8 cellular contexts compared by ENCODE assay signal in the genomic region with DNA sequence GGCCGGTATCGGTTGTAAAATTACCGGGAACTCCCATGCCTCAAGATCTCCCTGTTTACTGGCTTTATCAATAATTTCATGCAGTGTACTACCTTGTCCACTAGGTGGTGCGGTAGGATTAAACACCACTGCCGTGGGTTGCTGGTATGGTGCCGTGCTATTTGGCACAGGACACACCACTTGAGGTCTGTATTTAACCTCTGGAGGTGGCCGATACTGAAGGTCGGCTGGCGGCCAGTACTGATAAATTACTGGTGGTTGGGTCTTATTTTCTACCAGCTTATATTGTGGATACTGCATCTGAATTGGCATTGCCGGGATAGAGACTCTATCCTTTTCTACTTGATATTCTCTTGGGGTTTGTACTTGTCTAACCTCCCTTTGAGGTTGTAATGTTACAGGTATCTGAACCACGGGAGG. TPM values are rescaled to one million over a fixed set of nuclear protein-coding genes. Genes with fewer than 3 reads are reported as not detected.
DNase-seq lines count a peak whose midpoint lies in the region; ATAC-seq and TF ChIP-seq lines count a peak whose summit lies in the region.

No MANE protein-coding gene starts in this region.

- peaks cover 21% of the 10 kb centered on the region for H3K4me1 Mint-ChIP-seq in osteocyte (ENCODE audit: unreplicated experiment)

- peak overlapping the region; percentile 80; the same call in 1 of the 2 replicates for H3K9ac ChIP-seq in BLaER1

- H3K4me1 ChIP-seq in BLaER1 (peaks cover 49% of the 10 kb centered on the region), gastroesophageal sphincter (peaks cover 0 to 13% (median 0%) of the 10 kb centered on the region in 3 donors), transverse colon (peaks cover 0 to 13% (median 4%) of the 10 kb centered on the region in 4 donors)

- no peaks in the 10 kb centered on the region for H3K27me3 Mint-ChIP-seq in osteocyte (ENCODE audit: unreplicated experiment)

- H3K4me3 ChIP-seq in BLaER1: peak overlapping the region; percentile 16; the same call in 1 of the 2 replicates
- H3K4me3 ChIP-seq in gastroesophageal sphincter: no peak overlapping the region
- no peak overlapping the region for H3K4me3 ChIP-seq in transverse colon

- H3K9me3 Mint-ChIP-seq in osteocyte (ENCODE audit: unreplicated experiment): no peaks in the 10 kb centered on the region

- no peaks in the 10 kb centered on the region for H4K20me1 ChIP-seq in BLaER1

- ATAC-seq in GM21423 (IDR thresholded peaks at IDR 0.05; ENCODE audit: unreplicated experiment): peak; percentile 84
- peak; percentile 94 for ATAC-seq in gastroesophageal sphincter

- peak; percentile 89 to 97 (median 92) for TF ChIP-seq CTCF in gastroesophageal sphincter (IDR thresholded peaks at IDR 0.05)
- peak; percentile 87 for TF ChIP-seq CTCF in osteocyte (IDR thresholded peaks at IDR 0.05)
- TF ChIP-seq CTCF in transverse colon (IDR thresholded peaks at IDR 0.05): peak; percentile 87 to 95 (median 90)

- H3K36me3 ChIP-seq in BLaER1: no peaks in the 10 kb centered on the region
- no peaks in the 10 kb centered on the region for H3K36me3 ChIP-seq in gastroesophageal sphincter
- no peaks in the 10 kb centered on the region for H3K36me3 ChIP-seq in transverse colon

- in situ Hi-C loops in transverse colon (cut with MboI; ENCODE audit: low pct_ligation_motif_present in 1 of 4, low pct_unique_long_range_greater_than_20kb in 1 of 4, low sequenced_read_pairs in 3 of 4): loop anchor here in 3 of 4 donors (10.0 kb wide), 1 partner anchor 243 kb away; no protein-coding TSS in a partner anchor

- TF ChIP-seq POLR2A in gastroesophageal sphincter (IDR thresholded peaks at IDR 0.05) (no peak), transverse colon (IDR thresholded peaks at IDR 0.05) (no peak)

- 3 to 9% methylated on average over 5 to 11 of the region's 11 CpGs for WGBS in gastroesophageal sphincter (ENCODE audit: low coverage in 1 of 2), 2 donors
- 0 to 4% methylated on average over 1 to 11 of the region's 11 CpGs for WGBS in transverse colon (ENCODE audit: low coverage in 1 of 2), 2 donors

- intact Hi-C loops in transverse colon (cut with DNase I; ENCODE audit: low total_unique reads): loop anchor here (5.0 kb wide), 1 partner anchor 241 kb away; no protein-coding TSS in a partner anchor

- H3K27ac Mint-ChIP-seq in osteocyte (ENCODE audit: unreplicated experiment): no peak overlapping the region

- TF ChIP-seq EP300 in gastroesophageal sphincter (IDR thresholded peaks at IDR 0.05): no peak
- TF ChIP-seq EP300 in transverse colon (IDR thresholded peaks at IDR 0.05; ENCODE audit: low read depth): no peak

- peak overlapping the region; percentile 54 for H3K4me3 Mint-ChIP-seq in osteocyte (ENCODE audit: unreplicated experiment)

- H3K9me3 ChIP-seq in BLaER1 (no peaks in the 10 kb centered on the region), gastroesophageal sphincter (no peaks in the 10 kb centered on the region), transverse colon (no peaks in the 10 kb centered on the region)

- H3K36me3 Mint-ChIP-seq in osteocyte (ENCODE audit: unreplicated experiment): no peaks in the 10 kb centered on the region

- H3K4me2 ChIP-seq in BLaER1: peak overlapping the region; percentile 88

- H3K27me3 ChIP-seq in BLaER1: no peaks in the 10 kb centered on the region
- no peaks in the 10 kb centered on the region for H3K27me3 ChIP-seq in gastroesophageal sphincter
- H3K27me3 ChIP-seq in transverse colon: no peaks in the 10 kb centered on the region

- peak; percentile 91 for DNase-seq in NAMALWA (ENCODE audit: low spot score)
- DNase-seq in SHP77 treated with DMSO at 0.1 percent for 48 hours (lab: John Stamatoyannopoulos, UW): peak; percentile 97
- DNase-seq in activated effector memory CD4-positive, alpha-beta T cell treated with anti-CD3 and anti-CD28 coated beads, Interleukin-2, amount 50 U/mL, for 16 hours: peak; percentile 84
- DNase-seq in osteocyte (ENCODE audit: extremely low spot score, unreplicated experiment): peak; percentile 88
- peak; percentile 76 for DNase-seq in transverse colon

- H3K27ac ChIP-seq in BLaER1 (peak overlapping the region; percentile 87; the same call in 1 of the 2 replicates), gastroesophageal sphincter (no peak overlapping the region), transverse colon (no peak overlapping the region)

RNA-seq across cellular contexts. Expression of a gene that starts 14.3 kb away (rescaled TPM):
- total RNA-seq in gastroesophageal sphincter: not detected
- not detected in 2 replicates for total RNA-seq in osteocyte
- not detected for total RNA-seq in transverse colon

RNA-seq across cellular contexts. Expression of a gene that starts 22.1 kb away (rescaled TPM):
- total RNA-seq in gastroesophageal sphincter: 100 to 1,000 TPM in 1 of 4 donors, 10 to 100 TPM in 3; 61.1 to 106 (median 87.9) TPM
- 77.4 and 80.5 TPM in 2 replicates for total RNA-seq in osteocyte
- 10 to 100 TPM; 27.3 to 57.1 (median 43.4) TPM for total RNA-seq in transverse colon

RNA-seq across cellular contexts. Expression of a gene that starts 27.7 kb away (rescaled TPM):
- total RNA-seq in gastroesophageal sphincter (10 to 100 TPM; 23.3 to 37.9 (median 36.8) TPM), osteocyte (69.0 and 73.6 TPM in 2 replicates), transverse colon (10 to 100 TPM; 10.3 to 24.4 (median 21.0) TPM)

RNA-seq across cellular contexts. Expression of a gene that starts 59.0 kb away (rescaled TPM):
- total RNA-seq in gastroesophageal sphincter (1 to 10 TPM in 3 of 4 donors, not detected in 1; 2.6 to 3.6 (median 2.6) TPM), osteocyte (0.44 and 0.97 TPM in 2 replicates), transverse colon (under 1 TPM in 1 of 4 donors, not detected in 3; 0.68 TPM)
